Comparison of ENCODE assay signal across 7 cellular contexts in the genomic region with DNA sequence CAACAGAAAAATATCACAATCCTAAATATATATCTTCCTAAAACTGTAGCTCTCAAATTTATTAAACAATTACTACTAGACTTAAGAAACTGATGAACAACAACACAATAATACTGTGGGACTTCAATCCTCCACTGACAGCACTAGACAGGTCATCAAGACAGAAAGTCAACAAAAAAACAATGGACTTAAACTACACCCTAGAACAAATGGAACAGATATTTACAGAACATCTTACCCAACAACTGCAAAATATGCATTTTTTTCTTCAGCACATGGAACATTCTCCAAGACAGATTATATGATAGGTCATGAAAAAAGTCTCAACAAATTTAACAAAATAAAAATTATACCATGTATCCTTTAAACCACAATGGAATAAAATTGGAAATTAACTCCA.
"Had no signal": no experiment of that assay in that cellular context is flagged by ENCODE, and none has a peak within 500 bp of the region (broad histone marks: within the 10 kb centered on the region; RNA-seq: fewer than 3 reads in every experiment).

No MANE protein-coding gene starts in this region.

- H3K27me3 Mint-ChIP-seq: IgD-negative memory B cell had no signal

- H3K4me3 Mint-ChIP-seq: IgD-negative memory B cell had no signal

- ATAC-seq: K562 had no signal

- H3K27ac ChIP-seq: HL-60 had no signal

- H3K4me3 ChIP-seq: K562 had no signal

- FAIRE-seq: HTR-8/SVneo, K562 had no signal

- H3K36me3 Mint-ChIP-seq: IgD-negative memory B cell had no signal

- DNase-seq: IMR-90, KBM-7, KG1 had no signal
